In the genomic region with DNA sequence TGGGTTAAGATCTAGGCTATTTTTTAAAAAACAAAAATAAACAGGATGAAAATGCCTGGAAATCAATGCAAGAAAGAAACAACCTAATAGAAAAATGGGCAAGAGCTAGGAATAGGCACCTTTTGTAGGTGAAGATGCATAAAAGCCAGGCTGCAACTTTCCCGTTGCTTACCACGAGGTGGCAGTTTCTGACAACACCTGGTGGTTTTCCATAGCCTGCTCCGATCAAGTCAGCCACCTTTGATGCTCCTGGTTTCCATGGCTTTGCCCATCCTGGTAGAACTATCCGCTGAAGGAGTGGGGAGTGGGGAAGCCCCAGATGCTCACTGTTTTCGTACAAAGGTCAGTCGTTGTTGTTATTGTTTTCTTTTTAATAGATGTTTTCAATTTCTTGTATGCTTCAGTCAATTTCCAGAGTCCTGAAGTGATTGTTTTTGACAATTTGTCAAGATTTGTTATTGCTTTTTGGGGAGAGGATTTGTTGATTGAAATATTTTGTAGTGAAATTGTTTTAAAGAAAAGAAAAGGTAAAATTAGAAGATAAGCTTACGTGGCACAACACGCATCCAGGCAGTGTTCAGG, we compare ENCODE assay signal across 10 cellular contexts. TPM values are rescaled to one million over a fixed set of nuclear protein-coding genes. Genes with fewer than 3 reads are reported as not detected.
A peak's percentile ranks its signal among the peaks of the same experiment; 100 is the strongest.
DNase-seq lines count a peak whose midpoint lies in the region; ATAC-seq, FAIRE-seq and TF ChIP-seq lines count a peak whose summit lies in the region.
"Had no signal": no experiment of that assay in that cellular context is flagged by ENCODE, and none has a peak within 500 bp of the region (broad histone marks: within the 10 kb centered on the region; RNA-seq: fewer than 3 reads in every experiment).

No MANE protein-coding gene starts in this region.

- H3K27ac ChIP-seq in left lung, result no peak overlapping the region
- no peak overlapping the region for H3K27ac ChIP-seq in caudate nucleus (ENCODE audit: low read depth, low read length)
- H3K27ac ChIP-seq: HL-60 had no signal

- ATAC-seq in left lung, result peak; percentile 68
- no peak for ATAC-seq in GM19351 (IDR thresholded peaks at IDR 0.05; ENCODE audit: unreplicated experiment)
- ATAC-seq in HG03039 (IDR thresholded peaks at IDR 0.05; ENCODE audit: unreplicated experiment), result no peak

- peak in 1 of 2 donors; percentile 18 for TF ChIP-seq CTCF in left lung (IDR thresholded peaks at IDR 0.05)

- no peaks in the 10 kb centered on the region for H3K4me1 ChIP-seq in left lung

- DNase-seq in DMS79 (lab: John Stamatoyannopoulos, UW) (peak; percentile 9), NCI-H1092 (lab: John Stamatoyannopoulos, UW) (peak; percentile 55), left lung (no peak), caudate nucleus (lab: John Stamatoyannopoulos, UW) (no peak), medulla oblongata (ENCODE audit: extremely low spot score) (no peak)

- intact Hi-C loops in left lung (cut with DNase I), result no loop called here

- H3K36me3 ChIP-seq in left lung, result no peaks in the 10 kb centered on the region

- peak; percentile 36 for FAIRE-seq in TTC549 (lab: Jason Lieb, UNC)
- FAIRE-seq: endometrium had no signal

- H3K9me3 ChIP-seq in left lung, result no peaks in the 10 kb centered on the region

- no peaks in the 10 kb centered on the region for H3K27me3 ChIP-seq in left lung

- H3K4me3 ChIP-seq in left lung, result no peak overlapping the region

RNA-seq across cellular contexts. Expression of gene UBE2Q1, which starts 24.1 kb away (rescaled TPM):
- 10 to 100 TPM; 87.0 to 90.8 TPM for total RNA-seq in left lung

RNA-seq across cellular contexts. Expression of gene SHE, which starts 32.1 kb away (rescaled TPM):
- total RNA-seq in left lung, result 10 to 100 TPM; 17.7 to 25.3 TPM

RNA-seq across cellular contexts. Expression of gene TDRD10, which starts 32.3 kb away (rescaled TPM):
- total RNA-seq in left lung, result 1 to 10 TPM; 3.8 to 5.0 TPM

RNA-seq across cellular contexts. Expression of gene CHRNB2, which starts 33.2 kb away (rescaled TPM):
- under 1 TPM in 1 of 2 donors, not detected in 1; 0.09 TPM for total RNA-seq in left lung

Comparison
In these comparisons a context has a peak if more than half of its experiments do, and no peak if none do; other contexts are left out.
1. DNase-seq: peak in DMS79 (single experiment) and NCI-H1092 (single experiment); none in left lung (0 of 2), caudate nucleus (0 of 61) and medulla oblongata (single experiment).